ENCODE assay signal across 10 cellular contexts in genomic region chr7:25031432-25031831, GRCh38. TPM values are rescaled to one million over a fixed set of nuclear protein-coding genes. Genes with fewer than 3 reads are reported as not detected.
DNase-seq lines count a peak whose midpoint lies in the region; ATAC-seq and TF ChIP-seq lines count a peak whose summit lies in the region.
"Had no signal": no experiment of that assay in that cellular context is flagged by ENCODE, and none has a peak within 500 bp of the region (broad histone marks: within the 10 kb centered on the region; RNA-seq: fewer than 3 reads in every experiment).

No MANE protein-coding gene starts in this region.

- H3K27me3 Mint-ChIP-seq in mesothelial cell of epicardium (ENCODE audit: low read depth) = peaks cover 7% of the 10 kb centered on the region

- no peaks in the 10 kb centered on the region for H3K36me3 Mint-ChIP-seq in mesothelial cell of epicardium

- no peak overlapping the region for H3K27ac Mint-ChIP-seq in mesothelial cell of epicardium
- H3K27ac Mint-ChIP-seq: B cell had no signal

- DNase-seq in RPMI7951 (ENCODE audit: low read depth) = peak; percentile 68
- no peak for DNase-seq in NOMO-1 (lab: John Stamatoyannopoulos, UW; ENCODE audit: unreplicated experiment in 2 of 2)
- no peak for DNase-seq in occipital lobe (lab: John Stamatoyannopoulos, UW)
- DNase-seq in cortex of kidney (lab: John Stamatoyannopoulos, UW) = no peak
- no peak for DNase-seq in mesothelial cell of epicardium (ENCODE audit: low spot score in 2 of 2, unreplicated experiment in 2 of 2)
- DNase-seq: activated gamma-delta T cell treated with Interleukin-2 at 50 U/mL for 16 hours had no signal

- no peak overlapping the region for H3K4me3 Mint-ChIP-seq in mesothelial cell of epicardium
- H3K4me3 Mint-ChIP-seq: B cell had no signal

- H3K4me3 ChIP-seq in DOHH2 (ENCODE audit: low read length) = no peak overlapping the region

- H3K4me1 ChIP-seq in DOHH2 (ENCODE audit: control insufficient read depth, low read length) = no peaks in the 10 kb centered on the region

- H3F3A ChIP-seq in DOHH2 (ENCODE audit: control insufficient read depth, insufficient read depth) = no peaks in the 10 kb centered on the region

- H3K9me3 Mint-ChIP-seq in mesothelial cell of epicardium = peaks cover 7% of the 10 kb centered on the region

- no peak overlapping the region for H3K27ac ChIP-seq in DOHH2 (ENCODE audit: low read depth, low read length)

- ATAC-seq in GM19395 (IDR thresholded peaks at IDR 0.05; ENCODE audit: unreplicated experiment) = peak; percentile 59
- ATAC-seq in HG02943 (IDR thresholded peaks at IDR 0.05; ENCODE audit: low read depth, unreplicated experiment) = peak; percentile 60

- H3K9me2 ChIP-seq in DOHH2 (replicated peaks; ENCODE audit: control insufficient read depth, low read length) = no peaks in the 10 kb centered on the region

- H3K79me2 ChIP-seq in DOHH2 (ENCODE audit: control insufficient read depth, low read length) = no peaks in the 10 kb centered on the region

- no peak overlapping the region for H3K4me2 ChIP-seq in DOHH2 (ENCODE audit: low read length)

- peaks cover 10% of the 10 kb centered on the region for H3K9me3 ChIP-seq in DOHH2 (ENCODE audit: control insufficient read depth, insufficient read depth, low read length)

- peak; percentile 13 for TF ChIP-seq CTCF in DOHH2 (IDR thresholded peaks at IDR 0.05; ENCODE audit: low read depth, low read length, poor library complexity, severe bottlenecking)
- TF ChIP-seq CTCF in mesothelial cell of epicardium (IDR thresholded peaks at IDR 0.05; ENCODE audit: unreplicated experiment) = no peak

- H3K36me3 ChIP-seq in DOHH2 (ENCODE audit: control insufficient read depth, low read length) = no peaks in the 10 kb centered on the region

- peaks cover 6% of the 10 kb centered on the region for H3K4me1 Mint-ChIP-seq in mesothelial cell of epicardium

- H3K27me3 ChIP-seq in DOHH2 (ENCODE audit: control insufficient read depth, low read length) = no peaks in the 10 kb centered on the region

- no peaks in the 10 kb centered on the region for H4K20me1 ChIP-seq in DOHH2 (ENCODE audit: control insufficient read depth, insufficient read depth, low read depth, low read length)

RNA-seq across cellular contexts. Expression of gene OSBPL3, which starts 51.5 kb away (rescaled TPM):
- total RNA-seq in RPMI7951 (2014; rRNA removed; shearing (Covaris generic)) = 35.0 and 39.4 TPM in 2 replicates
- total RNA-seq in occipital lobe (7.3 TPM), mesothelial cell of epicardium (9.8 to 11.9 TPM (median 11.0 TPM) in 3 replicates)
